35 cellular contexts compared by ENCODE assay signal in genomic region chr3:46580675-46581074, GRCh38. TPM values are rescaled to one million over a fixed set of nuclear protein-coding genes. Genes with fewer than 3 reads are reported as not detected.
"Had no signal": no experiment of that assay in that cellular context is flagged by ENCODE, and none has a peak within 500 bp of the region (broad histone marks: within the 10 kb centered on the region; RNA-seq: fewer than 3 reads in every experiment).

No MANE protein-coding gene starts in this region.

- H3K27me3 Mint-ChIP-seq: activated naive CD8-positive, alpha-beta T cell; central memory CD8-positive, alpha-beta T cell had no signal

- H3K9me3 ChIP-seq: adrenal gland, ascending aorta, breast epithelium, colonic mucosa, esophagus squamous epithelium, gastrocnemius medialis, left lung, ovary, psoas muscle, uterus had no signal

- H3K36me3 ChIP-seq: adrenal gland, ascending aorta, breast epithelium, colonic mucosa, esophagus squamous epithelium, gastrocnemius medialis, left lung, ovary, uterus had no signal

- H3K4me1 ChIP-seq: breast epithelium, colonic mucosa, gastrocnemius medialis, uterus had no signal

- H3K4me1 Mint-ChIP-seq: central memory CD8-positive, alpha-beta T cell; immature natural killer cell; natural killer cell had no signal

- H3K27ac ChIP-seq: adrenal gland, ascending aorta, breast epithelium, colonic mucosa, dorsolateral prefrontal cortex, esophagus squamous epithelium, gastrocnemius medialis, left lung, ovary, psoas muscle, skin epidermis, uterus had no signal

- ATAC-seq: activated T-cell treated with anti-CD3 and anti-CD28 coated beads, Interleukin-2, amount 50 U/mL, for 4 hours; effector memory CD8-positive, alpha-beta T cell; gastrocnemius medialis; left lung; natural killer cell; psoas muscle; right cardiac atrium; stimulated activated memory B cell treated with anti-CD40 and anti-IgM and Interleukin-4, amounts not matched to agents 10 μg/mL and 1 μg/mL and 100 μg/mL, for 72 hours had no signal

- H3K4me3 ChIP-seq: adrenal gland, ascending aorta, breast epithelium, colonic mucosa, dorsolateral prefrontal cortex, esophagus squamous epithelium, gastrocnemius medialis, left lung, lung, ovary, psoas muscle, skin epidermis, uterus had no signal

- H3K9me3 Mint-ChIP-seq: activated T-cell treated with anti-CD3 and anti-CD28 coated beads, Interleukin-2, amount 50 U/mL, for 4 hours; activated T-helper 2 cell treated with anti-CD3 and anti-CD28 coated beads, Interferon-gamma antibody, Interleukin-2, Interleukin-4, amounts not matched to agents 10 μg/mL and 5 μg/mL and 100 μg/mL, durations not matched to agents 14 hours and 24 hours and 36 hours; central memory CD8-positive, alpha-beta T cell; effector memory CD8-positive, alpha-beta T cell; immature natural killer cell; natural killer cell; stimulated activated memory B cell treated with anti-CD40 and anti-IgM and Interleukin-4, amounts not matched to agents 10 μg/mL and 1 μg/mL and 100 μg/mL, for 72 hours; T-helper 1 cell treated with Interleukin-12 subunit alpha and Interleukin-12 subunit beta and Interleukin-4 antibody, amounts not matched to agents 30 μg/mL and 1 μg/mL, for 36 hours had no signal

- H3K4me3 Mint-ChIP-seq: activated naive CD8-positive, alpha-beta T cell; activated T-cell treated with anti-CD3 and anti-CD28 coated beads, Interleukin-2, amount 50 U/mL, for 4 hours; central memory CD8-positive, alpha-beta T cell; effector memory CD8-positive, alpha-beta T cell; immature natural killer cell; natural killer cell; stimulated activated memory B cell treated with anti-CD40 and anti-IgM and Interleukin-4, amounts not matched to agents 10 μg/mL and 1 μg/mL and 100 μg/mL, for 72 hours; T-helper 1 cell treated with Interleukin-12 subunit alpha and Interleukin-12 subunit beta and Interleukin-4 antibody, amounts not matched to agents 30 μg/mL and 1 μg/mL, for 36 hours had no signal

- H3K27ac Mint-ChIP-seq: activated naive CD8-positive, alpha-beta T cell; activated T-helper 2 cell treated with anti-CD3 and anti-CD28 coated beads, Interferon-gamma antibody, Interleukin-2, Interleukin-4, amounts not matched to agents 10 μg/mL and 5 μg/mL and 100 μg/mL, durations not matched to agents 14 hours and 24 hours and 36 hours; effector memory CD8-positive, alpha-beta T cell; immature natural killer cell; natural killer cell; stimulated activated memory B cell treated with anti-CD40 and anti-IgM and Interleukin-4, amounts not matched to agents 10 μg/mL and 1 μg/mL and 100 μg/mL, for 72 hours; T-helper 1 cell treated with Interleukin-12 subunit alpha and Interleukin-12 subunit beta and Interleukin-4 antibody, amounts not matched to agents 30 μg/mL and 1 μg/mL, for 36 hours had no signal

- DNase-seq: activated CD4-positive, alpha-beta T cell treated with anti-CD3 and anti-CD28 coated beads for 4 hours; activated CD4-positive, alpha-beta T cell treated with anti-CD3 and anti-CD28 coated beads, Interleukin-2, amount 50 U/mL, for 48 hours; activated CD4-positive, CD25-positive, alpha-beta regulatory T cell; activated CD8-positive, alpha-beta memory T cell treated with anti-CD3 and anti-CD28 coated beads, Interleukin-2, amount 50 U/mL, for 48 hours; activated naive CD4-positive, alpha-beta T cell; activated T-cell treated with anti-CD3 and anti-CD28 coated beads, Interleukin-2, amount 50 U/mL, for 4 hours; adrenal gland; colonic mucosa; dorsolateral prefrontal cortex; effector memory CD8-positive, alpha-beta T cell; esophagus squamous epithelium; gastrocnemius medialis; hippocampal formation; immature natural killer cell; left lung; natural killer cell; ovary; psoas muscle; right cardiac atrium; stimulated activated CD4-positive, alpha-beta T cell treated with anti-CD3 and anti-CD28 coated beads, Interleukin-2, amount 100 ng/mL, for 24 hours; T1000; trophoblast cell; uterus had no signal

- H3K36me3 Mint-ChIP-seq: activated naive CD8-positive, alpha-beta T cell; immature natural killer cell; natural killer cell; stimulated activated memory B cell treated with anti-CD40 and anti-IgM and Interleukin-4, amounts not matched to agents 10 μg/mL and 1 μg/mL and 100 μg/mL, for 72 hours had no signal

- H3K27me3 ChIP-seq: adrenal gland, ascending aorta, breast epithelium, colonic mucosa, gastrocnemius medialis, ovary, uterus had no signal

RNA-seq across cellular contexts. Expression of gene LRRC2, which starts 14.6 kb away (rescaled TPM):
- total RNA-seq: activated CD8-positive, alpha-beta memory T cell treated with anti-CD3 and anti-CD28 coated beads for 36 hours; activated T-helper 2 cell treated with anti-CD3 and anti-CD28 coated beads, Interferon-gamma antibody, Interleukin-2, Interleukin-4, amounts not matched to agents 10 μg/mL and 5 μg/mL and 100 μg/mL, durations not matched to agents 14 hours and 24 hours and 36 hours; ascending aorta had no signal
- polyA plus RNA-seq: immature natural killer cell had no signal

RNA-seq across cellular contexts. Expression of gene FAM240A, which starts 31.6 kb away (rescaled TPM):
- total RNA-seq: activated CD8-positive, alpha-beta memory T cell treated with anti-CD3 and anti-CD28 coated beads for 36 hours; activated T-cell treated with anti-CD3 and anti-CD28 coated beads, Interleukin-2, amount 50 U/mL, for 4 hours; activated T-helper 2 cell treated with anti-CD3 and anti-CD28 coated beads, Interferon-gamma antibody, Interleukin-2, Interleukin-4, amounts not matched to agents 10 μg/mL and 5 μg/mL and 100 μg/mL, durations not matched to agents 14 hours and 24 hours and 36 hours; ascending aorta; breast epithelium; colonic mucosa; kidney epithelial cell; left lung; lung; natural killer cell; right cardiac atrium; temporal lobe; uterus had no signal
- polyA plus RNA-seq: adrenal gland, immature natural killer cell, lung, ovary, right cardiac atrium had no signal
